1 cellular context compared by ENCODE assay signal in the genomic region with DNA sequence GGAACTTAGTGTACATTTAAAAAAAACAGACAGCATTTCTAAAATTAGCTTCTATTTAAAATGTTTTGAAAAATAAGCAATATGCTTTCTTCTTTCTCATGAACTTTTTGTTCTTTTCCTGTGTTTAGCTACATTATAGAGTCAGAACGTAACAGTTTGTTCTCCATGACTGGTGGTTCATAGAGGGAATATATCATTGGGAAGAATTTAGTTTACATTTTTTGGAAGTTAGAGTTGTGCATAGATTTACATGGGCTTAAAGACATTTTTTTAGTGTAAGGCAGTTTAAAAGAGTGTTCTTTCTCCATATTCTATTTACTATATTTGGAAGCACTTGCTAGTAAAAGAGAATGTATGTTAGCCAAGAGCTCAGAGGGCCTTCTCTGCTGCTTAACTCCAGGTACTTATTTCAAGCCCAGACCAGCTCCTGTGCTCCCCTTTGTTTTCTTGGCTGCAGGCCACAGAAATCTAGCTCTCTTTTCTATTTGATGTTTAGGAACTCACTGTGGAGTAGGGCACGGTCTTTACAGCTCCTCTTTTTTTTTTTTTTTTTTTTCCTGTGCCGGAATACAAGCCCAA.
TF ChIP-seq lines count a peak whose summit lies in the region.

No MANE protein-coding gene starts in this region.

TF ChIP-seq in K562, 482 proteins besides CTCF, POLR2A, EP300 and RAD21:
- TF ChIP-seq NFATC3 (IDR thresholded peaks at IDR 0.05) (no peak), RUNX1 (IDR thresholded peaks at IDR 0.05; ENCODE audit: low read depth) (no peak)
